10 cellular contexts compared by ENCODE assay signal in genomic region chr18:23143871-23144270, GRCh38. TPM values are rescaled to one million over a fixed set of nuclear protein-coding genes. Genes with fewer than 3 reads are reported as not detected.
DNase-seq lines count a peak whose midpoint lies in the region; ATAC-seq and TF ChIP-seq lines count a peak whose summit lies in the region.
"Had no signal": no experiment of that assay in that cellular context is flagged by ENCODE, and none has a peak within 500 bp of the region (broad histone marks: within the 10 kb centered on the region; RNA-seq: fewer than 3 reads in every experiment).

No MANE protein-coding gene starts in this region.

- TF ChIP-seq CTCF in HEK293 (tag by site-specific recombination; IDR thresholded peaks at IDR 0.05) (no peak), left ventricle myocardium inferior (IDR thresholded peaks at IDR 0.05; ENCODE audit: borderline replicate concordance) (no peak)

- no peaks in the 10 kb centered on the region for H3K9me3 ChIP-seq in HEK293 (ENCODE audit: control insufficient read depth, insufficient read depth, low read depth, low read length)
- H3K9me3 ChIP-seq in left ventricle myocardium inferior (replicated peaks): peaks cover 2% of the 10 kb centered on the region

- intact Hi-C loops in left ventricle myocardium inferior (cut with micrococcal nuclease): no loop called here

- no peak for ATAC-seq in GM19397 (IDR thresholded peaks at IDR 0.05; ENCODE audit: unreplicated experiment)
- no peak for ATAC-seq in GM21717 (IDR thresholded peaks at IDR 0.05; ENCODE audit: unreplicated experiment)

- H3K4me3 ChIP-seq in HEK293 (ENCODE audit: low read depth, low read length): no peak overlapping the region
- H3K4me3 ChIP-seq in left ventricle myocardium inferior: no peak overlapping the region
- H3K4me3 ChIP-seq in skin epidermis: no peak overlapping the region

- peaks cover 18% of the 10 kb centered on the region for H3K4me1 ChIP-seq in HEK293 (ENCODE audit: control insufficient read depth, insufficient read depth, low read length)
- H3K4me1 ChIP-seq in left ventricle myocardium inferior: peaks cover 24% of the 10 kb centered on the region

- DNase-seq in UCSD-AML1 (lab: John Stamatoyannopoulos, UW; ENCODE audit: unreplicated experiment) (peak; percentile 82), left ventricle myocardium inferior (no peak), NCI-H774 (lab: John Stamatoyannopoulos, UW) (no peak), retina (no peak)
- DNase-seq: activated naive CD4-positive, alpha-beta T cell treated with anti-CD3 and anti-CD28 coated beads, Interleukin-2, amount 50 U/mL, for 16 hours; SHP77 had no signal

- H3K36me3 ChIP-seq in HEK293 (ENCODE audit: control insufficient read depth in 2 of 2, insufficient read depth in 1 of 2, low read length in 2 of 2) (peaks cover 0 to 7% of the 10 kb centered on the region in 2 experiments; a peak in 2 of 3 replicates), left ventricle myocardium inferior (no peaks in the 10 kb centered on the region)

- no peak overlapping the region for H3K27ac ChIP-seq in HEK293 (ENCODE audit: extremely low read depth, low read depth, low read length)
- peak overlapping the region; percentile 69 for H3K27ac ChIP-seq in left ventricle myocardium inferior (replicated peaks)
- peak overlapping the region in 15 of 21 experiments; percentile 1 to 78 (median 64) for H3K27ac ChIP-seq in skin epidermis

- peaks cover 58% of the 10 kb centered on the region for H3K27me3 ChIP-seq in left ventricle myocardium inferior (ENCODE audit: low read depth)

- CTCF ChIA-PET in HEK293 (lab: Yijun Ruan, JAX): interaction anchor here (0.7 kb wide), 1 partner anchor 36 kb away, joined by 4 read pairs; no protein-coding TSS in a partner anchor

- POLR2A ChIA-PET in HEK293 (lab: Yijun Ruan, JAX): no interaction called here

TF ChIP-seq in HEK293, 187 proteins besides CTCF, POLR2A, EP300 and RAD21:
- TF ChIP-seq EGR2 (tag by site-specific recombination; IDR thresholded peaks at IDR 0.05; ENCODE audit: low read depth) (0 out of 2 replicates have a peak, but pooled peaks have one; percentile 26), ZFHX2 (tag by site-specific recombination; conservative IDR thresholded peaks at IDR 0.05) (peak; percentile 72), ZNF768 (tag by site-specific recombination; IDR thresholded peaks at IDR 0.05) (no peak), ZIC2 (tag by site-specific recombination; IDR thresholded peaks at IDR 0.05) (peak; percentile 75), ZFP69B (tag by site-specific recombination; IDR thresholded peaks at IDR 0.05) (no peak), ZNF223 (tag by site-specific recombination; IDR thresholded peaks at IDR 0.05) (no peak; the same call in 1 of the 2 replicates), ZNF214 (tag by site-specific recombination; IDR thresholded peaks at IDR 0.05; ENCODE audit: borderline replicate concordance) (no peak), ZBTB11 (tag by site-specific recombination; conservative IDR thresholded peaks at IDR 0.05; ENCODE audit: low read depth) (no peak), ZNF280C (tag by site-specific recombination; IDR thresholded peaks at IDR 0.05) (no peak), PRDM1 (tag by site-specific recombination; IDR thresholded peaks at IDR 0.05) (no peak), ZNF639 (tag by site-specific recombination; IDR thresholded peaks at IDR 0.05) (no peak)

RNA-seq across cellular contexts. Expression of gene CABLES1, which starts 8.6 kb away (rescaled TPM):
- total RNA-seq in left ventricle myocardium inferior: 2.7 TPM
